In the genomic region with DNA sequence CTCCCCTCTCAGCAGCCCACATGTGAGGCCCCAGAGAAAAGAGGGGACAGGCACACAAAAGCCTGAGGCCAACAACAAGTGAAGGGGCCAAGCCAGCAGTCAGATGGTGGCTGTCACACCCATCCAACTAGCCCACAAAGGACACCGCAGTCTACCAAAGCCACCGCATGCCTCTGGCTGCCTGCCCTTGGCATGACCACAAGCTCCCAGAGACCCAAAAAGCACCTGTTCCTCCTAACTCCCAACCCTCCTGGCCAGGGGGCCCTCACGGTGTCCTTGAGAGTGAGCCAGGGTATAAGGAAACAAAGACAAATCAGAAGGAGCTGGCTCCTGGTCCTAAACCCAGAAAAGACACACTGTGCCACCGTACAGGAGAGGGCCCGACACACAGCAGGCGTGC, we compare ENCODE assay signal across 8 cellular contexts.
DNase-seq lines count a peak whose midpoint lies in the region; ATAC-seq and TF ChIP-seq lines count a peak whose summit lies in the region.

No MANE protein-coding gene starts in this region.

- no peaks in the 10 kb centered on the region for H3K79me2 ChIP-seq in OCI-LY1 (ENCODE audit: insufficient read depth, low read length)

- peak overlapping the region; percentile 2; the same call in 1 of the 2 replicates for H3K9ac ChIP-seq in OCI-LY1 (ENCODE audit: low read length)

- H3K36me3 ChIP-seq in OCI-LY1 (ENCODE audit: insufficient read depth, low read length) (no peaks in the 10 kb centered on the region), heart left ventricle (no peaks in the 10 kb centered on the region)

- TF ChIP-seq CTCF in GM13976 (IDR thresholded peaks at IDR 0.05; ENCODE audit: borderline replicate concordance, control extremely low read depth, extremely low read depth, insufficient read depth, missing control alignments) (no peak), OCI-LY1 (IDR thresholded peaks at IDR 0.05; ENCODE audit: low read length) (no peak), heart left ventricle (IDR thresholded peaks at IDR 0.05) (no peak)

- H3K9me3 ChIP-seq in OCI-LY1 (ENCODE audit: low read length) (no peaks in the 10 kb centered on the region), heart left ventricle (no peaks in the 10 kb centered on the region)

- H3K9me2 ChIP-seq in OCI-LY1 (ENCODE audit: low read depth, low read length): no peaks in the 10 kb centered on the region

- H3K4me3 ChIP-seq in OCI-LY1 (ENCODE audit: low read depth, low read length, poor library complexity, severe bottlenecking) (no peak overlapping the region), heart left ventricle (no peak overlapping the region)

- intact Hi-C loops in heart left ventricle (cut with DNase I): loop anchor here in 1 of 10 donors (10.0 kb wide), 1 partner anchor 192 kb away; no protein-coding TSS in a partner anchor
- intact Hi-C loops in posterior vena cava (cut with DNase I): no loop called here

- no peak for TF ChIP-seq POLR2A in heart left ventricle (IDR thresholded peaks at IDR 0.05)

- H2AFZ ChIP-seq in OCI-LY1 (ENCODE audit: low read length): no peak overlapping the region

- in situ Hi-C loops in GM13976 (cut with MboI; ENCODE audit: low sequenced_read_pairs, unreplicated experiment): no loop called here

- H3K27me3 ChIP-seq in OCI-LY1 (ENCODE audit: insufficient read depth, low read length) (no peaks in the 10 kb centered on the region), heart left ventricle (no peaks in the 10 kb centered on the region)

- H3K4me1 ChIP-seq in OCI-LY1 (ENCODE audit: insufficient read depth, low read length, severe bottlenecking) (peaks cover 15% of the 10 kb centered on the region), heart left ventricle (peaks cover 21 to 82% (median 62%) of the 10 kb centered on the region in 12 donors)

- 11 to 18% (median 13%) methylated on average over 6 of the region's 6 CpGs for WGBS in heart left ventricle, 4 donors

- peak overlapping the region; percentile 6; the same call in 1 of the 2 replicates for H3K4me2 ChIP-seq in OCI-LY1 (ENCODE audit: low read length)

- no peak overlapping the region for H3K27ac ChIP-seq in OCI-LY1 (ENCODE audit: low read depth, low read length, poor library complexity, severe bottlenecking)
- H3K27ac ChIP-seq in heart left ventricle: peak overlapping the region; percentile 57 to 92 (median 84)

- DNase-seq in GM13976 (ENCODE audit: low spot score): peak; percentile 32
- DNase-seq in heart left ventricle: peak in 1 of 5 donors; percentile 47
- peak; percentile 74 for DNase-seq in posterior vena cava (ENCODE audit: low spot score)
- DNase-seq in DMS53 (lab: John Stamatoyannopoulos, UW): no peak
- DNase-seq in HuH-7.5 (ENCODE audit: low spot score): no peak
- no peak for DNase-seq in activated CD4-positive, alpha-beta T cell treated with anti-CD3 and anti-CD28 coated beads, Interleukin-2, amount 50 U/mL, for 48 hours

- H3F3A ChIP-seq in OCI-LY1 (ENCODE audit: insufficient read depth, low read length): no peaks in the 10 kb centered on the region

- no peaks in the 10 kb centered on the region for H4K20me1 ChIP-seq in OCI-LY1 (ENCODE audit: insufficient read depth, low read length)

- ATAC-seq in heart left ventricle: peak in 3 of 4 donors; percentile 1 to 23 (median 3)
- no peak for ATAC-seq in GM18868 (IDR thresholded peaks at IDR 0.05; ENCODE audit: unreplicated experiment)

Comparison
In these comparisons a context has a peak if more than half of its experiments do, and no peak if none do; other contexts are left out.
1. DNase-seq: peak in GM13976 (single experiment) and posterior vena cava (single experiment); none in DMS53 (single experiment), HuH-7.5 (single experiment) and activated CD4-positive, alpha-beta T cell treated with anti-CD3 and anti-CD28 coated beads, Interleukin-2, amount 50 U/mL, for 48 hours (0 of 2).